17 cellular contexts compared by ENCODE assay signal in the genomic region with DNA sequence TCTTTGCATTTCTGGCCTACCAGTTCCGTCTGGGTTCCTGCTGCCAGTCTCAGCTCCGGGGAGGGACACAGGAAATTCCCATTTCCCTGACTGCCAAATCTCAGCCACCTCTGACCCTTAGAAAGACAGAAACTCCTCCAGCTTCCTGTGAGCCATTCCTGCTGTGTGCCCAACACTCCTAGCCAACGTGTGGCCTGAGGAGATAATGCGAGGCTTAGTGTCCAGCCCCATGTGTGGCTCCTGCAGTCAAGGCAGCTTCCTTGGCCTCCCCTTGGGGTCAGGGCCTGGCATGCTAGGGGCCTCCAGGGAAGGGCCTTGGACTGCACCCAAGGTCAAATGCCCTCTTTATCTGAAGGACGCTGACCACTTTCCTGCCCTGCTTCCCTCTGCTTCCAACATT. TPM values are rescaled to one million over a fixed set of nuclear protein-coding genes. Genes with fewer than 3 reads are reported as not detected.
DNase-seq lines count a peak whose midpoint lies in the region; ATAC-seq and TF ChIP-seq lines count a peak whose summit lies in the region.
"Had no signal": no experiment of that assay in that cellular context is flagged by ENCODE, and none has a peak within 500 bp of the region (broad histone marks: within the 10 kb centered on the region; RNA-seq: fewer than 3 reads in every experiment).

No MANE protein-coding gene starts in this region.

- TF ChIP-seq CTCF in VCaP (conservative IDR thresholded peaks at IDR 0.05) (no peak), upper lobe of right lung (IDR thresholded peaks at IDR 0.05) (no peak), Peyer's patch (IDR thresholded peaks at IDR 0.05) (no peak)

- H3K27ac ChIP-seq in VCaP (peak overlapping the region; percentile 55), upper lobe of right lung (no peak overlapping the region), Peyer's patch (no peak overlapping the region)
- H3K27ac ChIP-seq: BLaER1 treated with 17β-estradiol and CSF1 and Interleukin-3, amounts not matched to agents 10 nM and 100 nM had no signal

- TF ChIP-seq POLR2A in Peyer's patch (IDR thresholded peaks at IDR 0.05) = no peak

- H3K9me3 ChIP-seq in upper lobe of right lung (no peaks in the 10 kb centered on the region), Peyer's patch (no peaks in the 10 kb centered on the region)
- H3K9me3 ChIP-seq: BLaER1 treated with 17β-estradiol and CSF1 and Interleukin-3, amounts not matched to agents 10 nM and 100 nM; HAP-1 had no signal

- no peak overlapping the region for H3K4me3 ChIP-seq in upper lobe of right lung
- H3K4me3 ChIP-seq in Peyer's patch = no peak overlapping the region
- H3K4me3 ChIP-seq: BLaER1 treated with 17β-estradiol and CSF1 and Interleukin-3, amounts not matched to agents 10 nM and 100 nM; HAP-1 had no signal

- intact Hi-C loops in left cardiac atrium (cut with DNase I) = no loop called here
- intact Hi-C loops in Right ventricle myocardium superior (cut with DNase I) = no loop called here
- intact Hi-C loops in upper lobe of right lung (cut with DNase I) = no loop called here

- DNase-seq in left cardiac atrium (peak; percentile 45), Right ventricle myocardium superior (no peak), left kidney (ENCODE audit: low read depth, low spot score) (peak; percentile 29), upper lobe of right lung (no peak), Peyer's patch (no peak)
- DNase-seq: 8988T, IMR-90, Kasumi-1, NCI-H1417 treated with DMSO at 0.1 percent for 48 hours, NCI-H2081, NCI-H524 had no signal

- ATAC-seq in left cardiac atrium (peak; percentile 62 to 81), Right ventricle myocardium superior (ENCODE audit: poor library complexity) (no peak), upper lobe of right lung (peak; percentile 45), GM21576 (IDR thresholded peaks at IDR 0.05; ENCODE audit: unreplicated experiment) (no peak), HG03159 (IDR thresholded peaks at IDR 0.05; ENCODE audit: unreplicated experiment) (no peak)

- no peaks in the 10 kb centered on the region for H3K36me3 ChIP-seq in upper lobe of right lung
- no peaks in the 10 kb centered on the region for H3K36me3 ChIP-seq in Peyer's patch
- H3K36me3 ChIP-seq: BLaER1 treated with 17β-estradiol and CSF1 and Interleukin-3, amounts not matched to agents 10 nM and 100 nM; HAP-1 had no signal

- H3K27me3 ChIP-seq in upper lobe of right lung = no peaks in the 10 kb centered on the region
- no peaks in the 10 kb centered on the region for H3K27me3 ChIP-seq in Peyer's patch
- H3K27me3 ChIP-seq: BLaER1 treated with 17β-estradiol and CSF1 and Interleukin-3, amounts not matched to agents 10 nM and 100 nM had no signal

- H3K4me1 ChIP-seq in upper lobe of right lung (peaks cover 13% of the 10 kb centered on the region), Peyer's patch (no peaks in the 10 kb centered on the region)
- H3K4me1 ChIP-seq: HAP-1 had no signal

RNA-seq across cellular contexts. Expression of gene MAFB, which starts 45.1 kb away (rescaled TPM):
- total RNA-seq in left cardiac atrium (10 to 100 TPM; 24.8 to 32.5 TPM), Right ventricle myocardium superior (14.7 TPM), upper lobe of right lung (37.3 TPM), Peyer's patch (10 to 100 TPM in 3 of 4 donors, 1 to 10 TPM in 1; 4.6 to 21.5 (median 16.9) TPM)
- total RNA-seq: IMR-90, OCI-LY7 had no signal

Comparison
In these comparisons a context has a peak if more than half of its experiments do, and no peak if none do; other contexts are left out.
1. ATAC-seq: peak in left cardiac atrium (2 of 2) and upper lobe of right lung (single experiment); none in Right ventricle myocardium superior (single experiment), GM21576 (single experiment) and HG03159 (single experiment).
2. DNase-seq: peak in left cardiac atrium (single experiment) and left kidney (single experiment); none in Right ventricle myocardium superior (single experiment), upper lobe of right lung (single experiment) and Peyer's patch (0 of 3).